ENCODE assay signal across 23 cellular contexts in genomic region chr20:527571-527886, GRCh38.
"Had no signal": no experiment of that assay in that cellular context is flagged by ENCODE, and none has a peak within 500 bp of the region (broad histone marks: within the 10 kb centered on the region; RNA-seq: fewer than 3 reads in every experiment).

No MANE protein-coding gene starts in this region.

- H3K4me3 ChIP-seq: coronary artery, gastroesophageal sphincter, heart left ventricle, lung, spleen, testis, upper lobe of left lung had no signal

- H3K4me3 Mint-ChIP-seq: activated CD4-positive, alpha-beta T cell treated with anti-CD3 and anti-CD28 coated beads, Interleukin-2, amount 10 ng/mL, durations not matched to agents 24 days and 14 days; activated naive CD8-positive, alpha-beta T cell; activated T-cell treated with anti-CD3 and anti-CD28 coated beads, Interleukin-2, amount 50 U/mL, for 24 hours; activated T-helper 17 cell treated with anti-CD3 and anti-CD28 coated beads, Interleukin-2, amount 50 U/mL, for 72 hours; mesothelial cell of epicardium; natural killer cell; T-helper 1 cell treated with Interleukin-12 subunit alpha and Interleukin-12 subunit beta and Interleukin-4 antibody, amounts not matched to agents 30 μg/mL and 1 μg/mL, for 36 hours had no signal

- H3K27me3 ChIP-seq: gastroesophageal sphincter, heart left ventricle, spleen, testis, upper lobe of left lung had no signal

- H3K27ac ChIP-seq: coronary artery, gastroesophageal sphincter, heart left ventricle, spleen, testis, upper lobe of left lung had no signal

- H3K27me3 Mint-ChIP-seq: activated CD4-positive, alpha-beta T cell treated with anti-CD3 and anti-CD28 coated beads, Interleukin-2, amount 10 ng/mL, durations not matched to agents 24 days and 14 days; activated naive CD8-positive, alpha-beta T cell; activated T-cell treated with anti-CD3 and anti-CD28 coated beads, Interleukin-2, amount 50 U/mL, for 24 hours; activated T-helper 17 cell treated with anti-CD3 and anti-CD28 coated beads, Interleukin-2, amount 50 U/mL, for 72 hours had no signal

- H3K27ac Mint-ChIP-seq: activated CD4-positive, alpha-beta T cell treated with anti-CD3 and anti-CD28 coated beads, Interleukin-2, amount 10 ng/mL, durations not matched to agents 24 days and 14 days; activated naive CD8-positive, alpha-beta T cell; mesothelial cell of epicardium; T-helper 1 cell treated with Interleukin-12 subunit alpha and Interleukin-12 subunit beta and Interleukin-4 antibody, amounts not matched to agents 30 μg/mL and 1 μg/mL, for 36 hours had no signal

- DNase-seq: activated CD4-positive, alpha-beta T cell treated with anti-CD3 and anti-CD28 coated beads, Interleukin-2, amount 10 ng/mL, durations not matched to agents 24 days and 14 days; activated CD4-positive, CD25-positive, alpha-beta regulatory T cell; activated CD8-positive, alpha-beta memory T cell treated with anti-CD3 and anti-CD28 coated beads for 24 hours; activated CD8-positive, alpha-beta memory T cell treated with anti-CD3 and anti-CD28 coated beads, Interleukin-2, amount 50 U/mL, for 4 hours; activated T-cell treated with anti-CD3 and anti-CD28 coated beads, Interleukin-2, amount 50 U/mL, for 24 hours; amniotic stem cell; cerebellar nuclear complex; heart left ventricle; islet precursor cell; natural killer cell; spleen; stimulated activated CD4-positive, alpha-beta T cell treated with anti-CD3 and anti-CD28 coated beads, Interleukin-4, amount 100 ng/mL, for 1 hour; stimulated activated naive CD4-positive, alpha-beta T cell; T1000; testis; upper lobe of left lung had no signal

- ATAC-seq: activated T-helper 17 cell treated with anti-CD3 and anti-CD28 coated beads, Interleukin-2, amount 50 U/mL, for 72 hours; gastroesophageal sphincter; heart left ventricle; natural killer cell had no signal

- H3K36me3 Mint-ChIP-seq: natural killer cell had no signal
